9 cellular contexts compared by ENCODE assay signal in genomic region chr1:169460193-169460833, GRCh38. TPM values are rescaled to one million over a fixed set of nuclear protein-coding genes. Genes with fewer than 3 reads are reported as not detected.
DNase-seq lines count a peak whose midpoint lies in the region; ATAC-seq and TF ChIP-seq lines count a peak whose summit lies in the region.
"Had no signal": no experiment of that assay in that cellular context is flagged by ENCODE, and none has a peak within 500 bp of the region (broad histone marks: within the 10 kb centered on the region; RNA-seq: fewer than 3 reads in every experiment).

No MANE protein-coding gene starts in this region.

- H3K36me3 Mint-ChIP-seq in CD14-positive monocyte (peaks cover under 1 to 2% of the 10 kb centered on the region in 2 donors), T-cell (no peaks in the 10 kb centered on the region), neural progenitor cell (no peaks in the 10 kb centered on the region)

- peak overlapping the region in 5 of 7 donors; percentile 1 to 76 (median 53) for H3K27ac Mint-ChIP-seq in CD14-positive monocyte
- no peak overlapping the region for H3K27ac Mint-ChIP-seq in T-cell
- H3K27ac Mint-ChIP-seq in neural progenitor cell = no peak overlapping the region

- H3K4me1 ChIP-seq in esophagus squamous epithelium (peaks cover 0 to 10% (median 5%) of the 10 kb centered on the region in 3 donors), neural progenitor cell (no peaks in the 10 kb centered on the region), MM.1S (ENCODE audit: low read length) (no peaks in the 10 kb centered on the region)

- peak overlapping the region; percentile 81 to 91 for H3K4me3 Mint-ChIP-seq in CD14-positive monocyte
- H3K4me3 Mint-ChIP-seq in T-cell = peak overlapping the region; percentile 8 to 61 (median 54)
- no peak overlapping the region for H3K4me3 Mint-ChIP-seq in neural progenitor cell

- TF ChIP-seq POLR2A in esophagus squamous epithelium (IDR thresholded peaks at IDR 0.05) = no peak

- H3K27me3 ChIP-seq in esophagus squamous epithelium (peaks cover 0 to 15% (median 0%) of the 10 kb centered on the region in 4 donors), neural progenitor cell (no peaks in the 10 kb centered on the region), MM.1S (replicated peaks; ENCODE audit: insufficient read depth, low read length) (no peaks in the 10 kb centered on the region)

- H3F3A ChIP-seq in neural progenitor cell (ENCODE audit: low read depth) = no peaks in the 10 kb centered on the region
- H3F3A ChIP-seq in MM.1S (ENCODE audit: insufficient read depth, low read length) = no peaks in the 10 kb centered on the region

- H3K9ac ChIP-seq in neural progenitor cell (no peak overlapping the region), MM.1S (ENCODE audit: low read length) (no peak overlapping the region)

- DNase-seq in CD14-positive monocyte (ENCODE audit: low spot score) (no peak), T-cell (peak in 13 of 34 experiments; percentile 1 to 27 (median 7)), esophagus squamous epithelium (lab: John Stamatoyannopoulos, UW) (no peak), neural progenitor cell (ENCODE audit: low spot score) (no peak), MM.1S (no peak), HEK293T (ENCODE audit: extremely low spot score) (no peak), posterior vena cava (ENCODE audit: low spot score) (no peak)
- DNase-seq: activated gamma-delta T cell treated with Interleukin-2 at 50 U/mL for 16 hours had no signal

- TF ChIP-seq CTCF in CD14-positive monocyte (IDR thresholded peaks at IDR 0.05) (no peak), esophagus squamous epithelium (IDR thresholded peaks at IDR 0.05) (no peak), neural progenitor cell (IDR thresholded peaks at IDR 0.05) (no peak), MM.1S (IDR thresholded peaks at IDR 0.05; ENCODE audit: low read length) (no peak)

- peak in 3 of 4 experiments; percentile 32 to 47 (median 40) for ATAC-seq in T-cell (replicated peaks in 1 of 4)
- no peak for ATAC-seq in HG03097 (IDR thresholded peaks at IDR 0.05; ENCODE audit: low FRiP score, unreplicated experiment)

- H3K4me3 ChIP-seq in esophagus squamous epithelium (peak overlapping the region in 3 of 4 donors; percentile 15 to 55 (median 31)), neural progenitor cell (no peak overlapping the region), MM.1S (ENCODE audit: low read length) (no peak overlapping the region)

- POLR2A ChIA-PET in T-cell (lab: Charles Lee) = no interaction called here
- POLR2A ChIA-PET in HEK293T (lab: Yijun Ruan, JAX) = no interaction called here

- intact Hi-C loops in CD14-positive monocyte (cut with micrococcal nuclease) = loop anchor here in 1 of 2 donors (10.0 kb wide), 1 partner anchor 84 kb away; no protein-coding TSS in a partner anchor
- intact Hi-C loops in esophagus squamous epithelium (cut with DNase I) = no loop called here
- intact Hi-C loops in posterior vena cava (cut with DNase I) = no loop called here

- no peaks in the 10 kb centered on the region for H3K9me2 ChIP-seq in MM.1S (replicated peaks; ENCODE audit: insufficient read depth, low read length)

- no peaks in the 10 kb centered on the region for H3K79me2 ChIP-seq in neural progenitor cell (ENCODE audit: low read depth)
- no peaks in the 10 kb centered on the region for H3K79me2 ChIP-seq in MM.1S (ENCODE audit: low read length)

- H3K4me2 ChIP-seq in neural progenitor cell (no peak overlapping the region), MM.1S (ENCODE audit: low read depth, low read length) (no peak overlapping the region)

- H4K20me1 ChIP-seq in neural progenitor cell (ENCODE audit: low read depth) = no peaks in the 10 kb centered on the region
- no peaks in the 10 kb centered on the region for H4K20me1 ChIP-seq in MM.1S (ENCODE audit: insufficient read depth, low read length)

- CTCF ChIA-PET in T-cell (lab: Charles Lee) = interaction anchor here in 1 of 2 donors (0.5 kb wide), 2 partner anchors 38 to 1059 kb away, joined by 3 read pairs; no protein-coding TSS in a partner anchor
- CTCF ChIA-PET in HEK293T (lab: Yijun Ruan, JAX) = interaction anchor here (1.6 kb wide), 1 partner anchor 86 kb away, joined by 4 read pairs; no protein-coding TSS in a partner anchor

- H3K9me3 ChIP-seq in esophagus squamous epithelium = peaks cover 0 to 12% (median 0%) of the 10 kb centered on the region in 3 donors
- H3K9me3 ChIP-seq in neural progenitor cell (ENCODE audit: low read depth) = peaks cover 8% of the 10 kb centered on the region
- H3K9me3 ChIP-seq in MM.1S (replicated peaks; ENCODE audit: insufficient read depth, low read length) = no peaks in the 10 kb centered on the region

- H3K27me3 Mint-ChIP-seq in CD14-positive monocyte (ENCODE audit: low read depth in 3 of 3) = peaks cover 0 to 2% (median 2%) of the 10 kb centered on the region in 3 donors
- H3K27me3 Mint-ChIP-seq in T-cell = peaks cover 7 to 24% of the 10 kb centered on the region in 2 donors
- no peaks in the 10 kb centered on the region for H3K27me3 Mint-ChIP-seq in neural progenitor cell (ENCODE audit: insufficient read depth, low read depth)

- peak overlapping the region; percentile 61 for H2AFZ ChIP-seq in neural progenitor cell (replicated peaks)
- H2AFZ ChIP-seq in MM.1S (ENCODE audit: low read length) = no peak overlapping the region

- H3K36me3 ChIP-seq in esophagus squamous epithelium = peaks cover 0 to 6% (median 0%) of the 10 kb centered on the region in 3 donors
- H3K36me3 ChIP-seq in neural progenitor cell = no peaks in the 10 kb centered on the region
- H3K36me3 ChIP-seq in MM.1S (replicated peaks; ENCODE audit: insufficient read depth, low read length) = no peaks in the 10 kb centered on the region

- H3K9me3 Mint-ChIP-seq in CD14-positive monocyte (peaks cover 4 to 15% (median 9%) of the 10 kb centered on the region in 7 donors), T-cell (peaks cover 6 to 11% (median 7%) of the 10 kb centered on the region in 3 donors), neural progenitor cell (peaks cover 9% of the 10 kb centered on the region)

- H3K4me1 Mint-ChIP-seq in CD14-positive monocyte = peaks cover 22% of the 10 kb centered on the region
- H3K4me1 Mint-ChIP-seq in T-cell = peaks cover 5 to 15% (median 12%) of the 10 kb centered on the region in 3 donors
- H3K4me1 Mint-ChIP-seq in neural progenitor cell = no peaks in the 10 kb centered on the region

- no peak overlapping the region for H3K27ac ChIP-seq in esophagus squamous epithelium
- no peak overlapping the region for H3K27ac ChIP-seq in neural progenitor cell
- H3K27ac ChIP-seq in MM.1S (ENCODE audit: low read length) = no peak overlapping the region

- 9 to 20% methylated on average over 18 to 27 of the region's 35 CpGs for WGBS in esophagus squamous epithelium, 2 donors

TF ChIP-seq in HEK293T, 16 proteins besides CTCF, POLR2A, EP300 and RAD21:
- TF ChIP-seq TARDBP (IDR thresholded peaks at IDR 0.05) = no peak
- TF ChIP-seq ELF4 (IDR thresholded peaks at IDR 0.05) = no peak
- TF ChIP-seq FOXA1 (IDR thresholded peaks at IDR 0.05) = no peak
- no peak for TF ChIP-seq FOXM1 (IDR thresholded peaks at IDR 0.05; ENCODE audit: borderline replicate concordance)
- TF ChIP-seq SUZ12 (IDR thresholded peaks at IDR 0.05) = no peak
- no peak for TF ChIP-seq BHLHE40 (IDR thresholded peaks at IDR 0.05; ENCODE audit: borderline replicate concordance)
- no peak for TF ChIP-seq CTBP1 (IDR thresholded peaks at IDR 0.05; ENCODE audit: borderline replicate concordance)
- TF ChIP-seq L3MBTL2 (conservative IDR thresholded peaks at IDR 0.05) = no peak
- TF ChIP-seq SP1 (IDR thresholded peaks at IDR 0.05) = no peak
- no peak for TF ChIP-seq NFRKB (IDR thresholded peaks at IDR 0.05)

RNA-seq across cellular contexts. Expression of gene SLC19A2, which starts 25.4 kb away (rescaled TPM):
- under 1 TPM; 0.52 to 0.81 TPM for polyA plus RNA-seq in CD14-positive monocyte
- total RNA-seq in T-cell (1 to 10 TPM; 2.7 to 4.7 (median 3.8) TPM), esophagus squamous epithelium (10 to 100 TPM in 2 of 4 donors, 1 to 10 TPM in 2; 7.0 to 21.4 (median 11.8) TPM), neural progenitor cell (ENCODE audit: low replicate concordance) (24.1 and 35.4 TPM in 2 replicates), posterior vena cava (10 to 100 TPM; 22.1 to 40.6 TPM)

RNA-seq across cellular contexts. Expression of gene CCDC181, which starts 33.0 kb away (rescaled TPM):
- not detected for polyA plus RNA-seq in CD14-positive monocyte
- total RNA-seq in T-cell (not detected), esophagus squamous epithelium (under 1 TPM in 1 of 4 donors, not detected in 3; 0.38 TPM), neural progenitor cell (ENCODE audit: low replicate concordance) (10.2 and 13.2 TPM in 2 replicates), posterior vena cava (under 1 TPM; 0.51 to 0.95 TPM)

Comparison
In these comparisons a context has a peak if more than half of its experiments do, and no peak if none do; other contexts are left out.
1. H3K27ac Mint-ChIP-seq: peak in CD14-positive monocyte (5 of 7); none in T-cell (0 of 2) and neural progenitor cell (single experiment).
2. H3K4me3 ChIP-seq: peak in esophagus squamous epithelium (3 of 4); none in neural progenitor cell (single experiment) and MM.1S (single experiment).